1 cellular context compared by ENCODE assay signal in genomic region chr14:57889245-57889644, GRCh38.
TF ChIP-seq lines count a peak whose summit lies in the region.

No MANE protein-coding gene starts in this region.

TF ChIP-seq in HCT116, 20 proteins besides CTCF, POLR2A, EP300 and RAD21 (continued from another document):
- TF ChIP-seq REST (IDR thresholded peaks at IDR 0.05; ENCODE audit: low read depth) (no peak), FOSL1 (IDR thresholded peaks at IDR 0.05; ENCODE audit: low read depth) (no peak), EZH2 (IDR thresholded peaks at IDR 0.05) (no peak), ZNF274 (IDR thresholded peaks at IDR 0.05; ENCODE audit: low read depth, low read length) (no peak), CEBPB (IDR thresholded peaks at IDR 0.05; ENCODE audit: low read depth) (no peak), ZFX (IDR thresholded peaks at IDR 0.05) (no peak)
